Comparison of ENCODE assay signal across 11 cellular contexts in genomic region chr10:97517778-97518561, GRCh38. TPM values are rescaled to one million over a fixed set of nuclear protein-coding genes. Genes with fewer than 3 reads are reported as not detected.
DNase-seq lines count a peak whose midpoint lies in the region; ATAC-seq and TF ChIP-seq lines count a peak whose summit lies in the region.
"Had no signal": no experiment of that assay in that cellular context is flagged by ENCODE, and none has a peak within 500 bp of the region (broad histone marks: within the 10 kb centered on the region; RNA-seq: fewer than 3 reads in every experiment).

No MANE protein-coding gene starts in this region.

- POLR2A ChIA-PET in WTC11 (lab: Charles Lee), result no interaction called here

- H3K36me3 Mint-ChIP-seq in HFFc6 (ENCODE audit: low read depth), result no peaks in the 10 kb centered on the region
- no peaks in the 10 kb centered on the region for H3K36me3 Mint-ChIP-seq in WTC11

- peak overlapping the region; percentile 58 for H3K27ac Mint-ChIP-seq in HFFc6
- peak overlapping the region; percentile 55; the same call in 1 of the 2 replicates for H3K27ac Mint-ChIP-seq in WTC11

- H3K4me1 ChIP-seq in thoracic aorta (ENCODE audit: control insufficient read depth in 1 of 2, low read depth in 2 of 2), result peaks cover 17 to 35% of the 10 kb centered on the region in 2 donors

- CTCF ChIA-PET in WTC11 (lab: Charles Lee), result interaction anchor here (0.6 to 2.1 kb wide), 7 partner anchors 15 to 54 kb away, joined by 3 to 13 read pairs (median 3); partner anchors contain the start of gene ANKRD2

- H3K4me3 Mint-ChIP-seq in HFFc6, result no peak overlapping the region
- H3K4me3 Mint-ChIP-seq in WTC11, result no peak overlapping the region

- no peaks in the 10 kb centered on the region for H3K36me3 ChIP-seq in thoracic aorta

- H3K27ac ChIP-seq in thoracic aorta, result peak overlapping the region; percentile 12 to 58

- H3K9me3 ChIP-seq in thoracic aorta, result no peaks in the 10 kb centered on the region

- ATAC-seq in WTC11, result peak; percentile 56
- ATAC-seq in thoracic aorta (ENCODE audit: insufficient number of reproducible peaks, low FRiP score, low read depth), result no peak
- ATAC-seq in HG02970 (IDR thresholded peaks at IDR 0.05; ENCODE audit: low FRiP score, unreplicated experiment), result no peak
- no peak for ATAC-seq in GM18502 (IDR thresholded peaks at IDR 0.05; ENCODE audit: poor library complexity, unreplicated experiment)

- H3K27me3 Mint-ChIP-seq in HFFc6 (ENCODE audit: insufficient read depth) (no peaks in the 10 kb centered on the region; the same call in 1 of the 2 replicates), WTC11 (ENCODE audit: low read depth) (no peaks in the 10 kb centered on the region; the same call in 1 of the 2 replicates)

- no peak overlapping the region for H3K4me3 ChIP-seq in thoracic aorta

- no peak for TF ChIP-seq CTCF in HFFc6 (IDR thresholded peaks at IDR 0.05)
- no peak for TF ChIP-seq CTCF in WTC11 (IDR thresholded peaks at IDR 0.05)
- TF ChIP-seq CTCF in thoracic aorta (IDR thresholded peaks at IDR 0.05), result no peak

- H3K27me3 ChIP-seq in thoracic aorta (replicated peaks; ENCODE audit: insufficient read depth), result no peaks in the 10 kb centered on the region

- H3K4me1 Mint-ChIP-seq in HFFc6 (ENCODE audit: low read depth) (peaks cover 30% of the 10 kb centered on the region), WTC11 (peaks cover 47% of the 10 kb centered on the region)

- DNase-seq in HFFc6 (no peak), WTC11 (ENCODE audit: low spot score) (no peak), iPS-NIHi7 (ENCODE audit: extremely low spot score) (peak; percentile 72), thoracic aorta (ENCODE audit: low spot score) (no peak)
- DNase-seq in activated CD4-positive, alpha-beta T cell treated with anti-CD3 and anti-CD28 coated beads, Interleukin-2, amount 50 U/mL, for 4 hours, result no peak
- DNase-seq: activated CD4-positive, CD25-positive, alpha-beta regulatory T cell; activated gamma-delta T cell treated with Interleukin-2 at 50 U/mL for 16 hours; Kasumi-1 had no signal

- H3K9me3 Mint-ChIP-seq in HFFc6 (no peaks in the 10 kb centered on the region), WTC11 (no peaks in the 10 kb centered on the region)

TF ChIP-seq in WTC11, 78 proteins besides CTCF, POLR2A, EP300 and RAD21:
- TF ChIP-seq ZNF416 (CRISPR knock-in tag; IDR thresholded peaks at IDR 0.05), result no peak
- no peak for TF ChIP-seq E2F1 (CRISPR knock-in tag; IDR thresholded peaks at IDR 0.05)
- TF ChIP-seq, protein P1, sequence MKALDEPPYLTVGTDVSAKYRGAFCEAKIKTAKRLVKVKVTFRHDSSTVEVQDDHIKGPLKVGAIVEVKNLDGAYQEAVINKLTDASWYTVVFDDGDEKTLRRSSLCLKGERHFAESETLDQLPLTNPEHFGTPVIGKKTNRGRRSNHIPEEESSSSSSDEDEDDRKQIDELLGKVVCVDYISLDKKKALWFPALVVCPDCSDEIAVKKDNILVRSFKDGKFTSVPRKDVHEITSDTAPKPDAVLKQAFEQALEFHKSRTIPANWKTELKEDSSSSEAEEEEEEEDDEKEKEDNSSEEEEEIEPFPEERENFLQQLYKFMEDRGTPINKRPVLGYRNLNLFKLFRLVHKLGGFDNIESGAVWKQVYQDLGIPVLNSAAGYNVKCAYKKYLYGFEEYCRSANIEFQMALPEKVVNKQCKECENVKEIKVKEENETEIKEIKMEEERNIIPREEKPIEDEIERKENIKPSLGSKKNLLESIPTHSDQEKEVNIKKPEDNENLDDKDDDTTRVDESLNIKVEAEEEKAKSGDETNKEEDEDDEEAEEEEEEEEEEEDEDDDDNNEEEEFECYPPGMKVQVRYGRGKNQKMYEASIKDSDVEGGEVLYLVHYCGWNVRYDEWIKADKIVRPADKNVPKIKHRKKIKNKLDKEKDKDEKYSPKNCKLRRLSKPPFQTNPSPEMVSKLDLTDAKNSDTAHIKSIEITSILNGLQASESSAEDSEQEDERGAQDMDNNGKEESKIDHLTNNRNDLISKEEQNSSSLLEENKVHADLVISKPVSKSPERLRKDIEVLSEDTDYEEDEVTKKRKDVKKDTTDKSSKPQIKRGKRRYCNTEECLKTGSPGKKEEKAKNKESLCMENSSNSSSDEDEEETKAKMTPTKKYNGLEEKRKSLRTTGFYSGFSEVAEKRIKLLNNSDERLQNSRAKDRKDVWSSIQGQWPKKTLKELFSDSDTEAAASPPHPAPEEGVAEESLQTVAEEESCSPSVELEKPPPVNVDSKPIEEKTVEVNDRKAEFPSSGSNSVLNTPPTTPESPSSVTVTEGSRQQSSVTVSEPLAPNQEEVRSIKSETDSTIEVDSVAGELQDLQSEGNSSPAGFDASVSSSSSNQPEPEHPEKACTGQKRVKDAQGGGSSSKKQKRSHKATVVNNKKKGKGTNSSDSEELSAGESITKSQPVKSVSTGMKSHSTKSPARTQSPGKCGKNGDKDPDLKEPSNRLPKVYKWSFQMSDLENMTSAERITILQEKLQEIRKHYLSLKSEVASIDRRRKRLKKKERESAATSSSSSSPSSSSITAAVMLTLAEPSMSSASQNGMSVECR (CRISPR knock-in tag; IDR thresholded peaks at IDR 0.05; ENCODE audit: borderline replicate concordance), result no peak
- no peak for TF ChIP-seq MAX (CRISPR knock-in tag; IDR thresholded peaks at IDR 0.05)
- TF ChIP-seq ZNF263 (CRISPR knock-in tag; IDR thresholded peaks at IDR 0.05; ENCODE audit: low read depth), result no peak
- no peak for TF ChIP-seq PREB (CRISPR knock-in tag; IDR thresholded peaks at IDR 0.05; ENCODE audit: borderline replicate concordance)
- TF ChIP-seq EMX1 (CRISPR knock-in tag; IDR thresholded peaks at IDR 0.05), result no peak
- no peak for TF ChIP-seq CREB1 (CRISPR knock-in tag; IDR thresholded peaks at IDR 0.05)
- no peak for TF ChIP-seq NR2C2 (CRISPR knock-in tag; IDR thresholded peaks at IDR 0.05)
- TF ChIP-seq, protein P2, sequence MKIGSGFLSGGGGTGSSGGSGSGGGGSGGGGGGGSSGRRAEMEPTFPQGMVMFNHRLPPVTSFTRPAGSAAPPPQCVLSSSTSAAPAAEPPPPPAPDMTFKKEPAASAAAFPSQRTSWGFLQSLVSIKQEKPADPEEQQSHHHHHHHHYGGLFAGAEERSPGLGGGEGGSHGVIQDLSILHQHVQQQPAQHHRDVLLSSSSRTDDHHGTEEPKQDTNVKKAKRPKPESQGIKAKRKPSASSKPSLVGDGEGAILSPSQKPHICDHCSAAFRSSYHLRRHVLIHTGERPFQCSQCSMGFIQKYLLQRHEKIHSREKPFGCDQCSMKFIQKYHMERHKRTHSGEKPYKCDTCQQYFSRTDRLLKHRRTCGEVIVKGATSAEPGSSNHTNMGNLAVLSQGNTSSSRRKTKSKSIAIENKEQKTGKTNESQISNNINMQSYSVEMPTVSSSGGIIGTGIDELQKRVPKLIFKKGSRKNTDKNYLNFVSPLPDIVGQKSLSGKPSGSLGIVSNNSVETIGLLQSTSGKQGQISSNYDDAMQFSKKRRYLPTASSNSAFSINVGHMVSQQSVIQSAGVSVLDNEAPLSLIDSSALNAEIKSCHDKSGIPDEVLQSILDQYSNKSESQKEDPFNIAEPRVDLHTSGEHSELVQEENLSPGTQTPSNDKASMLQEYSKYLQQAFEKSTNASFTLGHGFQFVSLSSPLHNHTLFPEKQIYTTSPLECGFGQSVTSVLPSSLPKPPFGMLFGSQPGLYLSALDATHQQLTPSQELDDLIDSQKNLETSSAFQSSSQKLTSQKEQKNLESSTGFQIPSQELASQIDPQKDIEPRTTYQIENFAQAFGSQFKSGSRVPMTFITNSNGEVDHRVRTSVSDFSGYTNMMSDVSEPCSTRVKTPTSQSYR (CRISPR knock-in tag; IDR thresholded peaks at IDR 0.05), result no peak
- no peak for TF ChIP-seq TEAD1 (CRISPR knock-in tag; IDR thresholded peaks at IDR 0.05)

RNA-seq across cellular contexts. Expression of gene UBTD1, which starts 19.2 kb away (rescaled TPM):
- total RNA-seq in HFFc6 (2021; fragmentation: NEBNext Ultra II Directional; extraction: Animal tissue kit (Norgen Biotek cat#: 25700)), result 10 to 100 TPM; 31.3 to 42.1 (median 34.8) TPM
- total RNA-seq in WTC11 (2021) (29.1 to 35.7 TPM (median 31.2 TPM) in 3 replicates), thoracic aorta (10 to 100 TPM; 10.2 to 20.4 TPM)

RNA-seq across cellular contexts. Expression of gene MMS19, which starts 19.7 kb away (rescaled TPM):
- total RNA-seq in HFFc6 (2021; fragmentation: NEBNext Ultra II Directional; extraction: Animal tissue kit (Norgen Biotek cat#: 25700)), result 10 to 100 TPM; 53.8 to 61.2 (median 56.3) TPM
- total RNA-seq in WTC11 (2021), result 135 to 153 TPM (median 141 TPM) in 3 replicates
- total RNA-seq in thoracic aorta, result 100 to 1,000 TPM in 1 of 2 donors, 10 to 100 TPM in 1; 46.8 to 108 TPM

RNA-seq across cellular contexts. Expression of gene ANKRD2, which starts 54.6 kb away (rescaled TPM):
- total RNA-seq in HFFc6 (2021; fragmentation: NEBNext Ultra II Directional; extraction: Animal tissue kit (Norgen Biotek cat#: 25700)), result 1 to 10 TPM in 4 of 6 experiments, under 1 TPM in 2; 0.31 to 7.7 (median 6.5) TPM
- total RNA-seq in WTC11 (2021), result not detected in 3 replicates
- total RNA-seq in thoracic aorta, result 1 to 10 TPM in 1 of 2 donors, not detected in 1; 1.9 TPM
- total RNA-seq: liver had no signal
